ENCODE assay signal across 34 cellular contexts in genomic region chr4:59968796-59969195, GRCh38.
"Had no signal": no experiment of that assay in that cellular context is flagged by ENCODE, and none has a peak within 500 bp of the region (broad histone marks: within the 10 kb centered on the region; RNA-seq: fewer than 3 reads in every experiment).

No MANE protein-coding gene starts in this region.

- H3K4me3 ChIP-seq: MG63 had no signal

- H3K27me3 ChIP-seq: MG63 had no signal

- H3K36me3 ChIP-seq: MG63 had no signal

- DNase-seq: Karpas-422, Kasumi-1, KG1, MG63, MM.1S, MV-4-11, NCI-H1048, NCI-H1092, NCI-H1092 treated with DMSO at 0.1 percent for 48 hours, NCI-H1105, NCI-H1105 treated with DMSO at 0.1 percent for 48 hours, NCI-H1417, NCI-H1417 treated with DMSO at 0.1 percent for 48 hours, NCI-H1436, NCI-H1436 treated with DMSO at 0.1 percent for 48 hours, NCI-H1694, NCI-H1694 treated with DMSO at 0.1 percent for 48 hours, NCI-H187, NCI-H187 treated with DMSO at 0.1 percent for 48 hours, NCI-H1930, NCI-H2029, NCI-H2029 treated with DMSO at 0.1 percent for 48 hours, NCI-H2081, NCI-H2081 treated with DMSO at 0.1 percent for 48 hours, NCI-H2107, NCI-H2171, NCI-H2171 treated with DMSO at 0.1 percent for 48 hours, NCI-H2227 treated with DMSO at 0.1 percent for 48 hours, NCI-H226, NCI-H345, NCI-H446, NCI-H446 treated with DMSO at 0.1 percent for 48 hours, NCI-H510A had no signal

- H3K4me2 ChIP-seq: KMS-11 had no signal

- H3K9me3 ChIP-seq: MG63 had no signal

- H3K9ac ChIP-seq: KMS-11 had no signal

- H3K27ac ChIP-seq: KMS-11 had no signal
